In the genomic region with DNA sequence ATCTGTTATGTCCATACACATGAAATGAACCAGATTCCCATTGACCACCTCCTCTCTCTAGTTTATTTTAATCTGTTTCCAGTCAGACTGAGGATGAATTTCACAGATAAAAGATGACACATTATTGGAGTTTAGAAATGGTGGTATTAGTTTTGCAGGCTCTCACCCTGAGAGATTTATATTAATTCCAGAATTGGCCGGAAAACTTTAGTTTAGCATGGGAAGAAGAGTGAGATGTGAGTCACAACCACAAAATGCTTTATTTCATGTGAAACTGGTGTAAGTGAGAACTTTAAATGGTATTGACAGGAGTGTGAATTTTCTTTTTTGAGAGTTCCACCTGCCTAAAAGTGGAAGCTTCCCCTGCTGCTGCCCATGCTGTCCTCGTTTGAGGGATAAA, we compare ENCODE assay signal across 19 cellular contexts.
DNase-seq lines count a peak whose midpoint lies in the region; ATAC-seq and TF ChIP-seq lines count a peak whose summit lies in the region.
"Had no signal": no experiment of that assay in that cellular context is flagged by ENCODE, and none has a peak within 500 bp of the region (broad histone marks: within the 10 kb centered on the region; RNA-seq: fewer than 3 reads in every experiment).

No MANE protein-coding gene starts in this region.

- H3K9ac ChIP-seq in neuronal stem cell (ENCODE audit: low read depth, low read length, poor library complexity): no peak overlapping the region
- H3K9ac ChIP-seq: BLaER1 treated with 17β-estradiol and CSF1 and Interleukin-3, amounts not matched to agents 10 nM and 100 nM had no signal

- H2BK12ac ChIP-seq in neuronal stem cell (ENCODE audit: low read length): no peak overlapping the region

- no peak for TF ChIP-seq CTCF in brain microvascular endothelial cell (IDR thresholded peaks at IDR 0.05; ENCODE audit: low read depth, low read length, missing control alignments)

- ATAC-seq in GM18520 (IDR thresholded peaks at IDR 0.05; ENCODE audit: unreplicated experiment): no peak
- ATAC-seq: GM12878 had no signal

- H2BK15ac ChIP-seq in neuronal stem cell (ENCODE audit: low read length): no peak overlapping the region

- no peak overlapping the region for H2BK120ac ChIP-seq in neuronal stem cell (ENCODE audit: low read depth, low read length)

- H3K14ac ChIP-seq in neuronal stem cell (ENCODE audit: low read length): no peak overlapping the region

- no peak overlapping the region for H3K4me2 ChIP-seq in neuronal stem cell (ENCODE audit: insufficient read depth, low read length, poor library complexity, severe bottlenecking)
- H3K4me2 ChIP-seq: BLaER1 treated with 17β-estradiol and CSF1 and Interleukin-3, amounts not matched to agents 10 nM and 100 nM had no signal

- no CpG with 5 or more reads among the region's 2 CpGs for WGBS in neuronal stem cell (ENCODE audit: extremely low coverage in 2 of 2, insufficient read length in 2 of 2, insufficient replicate concordance in 1 of 2), 2 donors

- H4K8ac ChIP-seq in neuronal stem cell (ENCODE audit: low read depth, low read length): no peak overlapping the region

- H3K27me3 ChIP-seq in brain microvascular endothelial cell (replicated peaks) (no peaks in the 10 kb centered on the region), neuronal stem cell (ENCODE audit: control insufficient read depth in 3 of 3, insufficient read depth in 3 of 3, low read depth in 1 of 3, low read length in 3 of 3) (no peaks in the 10 kb centered on the region)
- H3K27me3 ChIP-seq: BLaER1 treated with 17β-estradiol and CSF1 and Interleukin-3, amounts not matched to agents 10 nM and 100 nM had no signal

- H3K27ac ChIP-seq in brain microvascular endothelial cell (no peak overlapping the region), neuronal stem cell (replicated peaks; ENCODE audit: low read length) (no peak overlapping the region)
- H3K27ac ChIP-seq: 22Rv1; BLaER1 treated with 17β-estradiol and CSF1 and Interleukin-3, amounts not matched to agents 10 nM and 100 nM had no signal

- no peak overlapping the region for H3K4ac ChIP-seq in neuronal stem cell (ENCODE audit: low read length)

- H3K23ac ChIP-seq in neuronal stem cell (ENCODE audit: low read depth, low read length, poor library complexity): no peak overlapping the region

- H2AFZ ChIP-seq in neuronal stem cell (ENCODE audit: low read length): peak overlapping the region; percentile 48

- H3K79me1 ChIP-seq in neuronal stem cell (ENCODE audit: low read depth, low read length): no peaks in the 10 kb centered on the region

- no peak overlapping the region for H3K18ac ChIP-seq in neuronal stem cell (ENCODE audit: low read length)

- H3K4me1 ChIP-seq in neuronal stem cell (ENCODE audit: control insufficient read depth in 2 of 2, insufficient read depth in 1 of 2, low read depth in 1 of 2, low read length in 2 of 2): peaks cover 5 to 6% of the 10 kb centered on the region in 2 donors

- in situ Hi-C loops in brain microvascular endothelial cell (cut with HindIII; ENCODE audit: low pct_ligation_motif_present, low sequenced_read_pairs): no loop called here

- H3K4me3 ChIP-seq in brain microvascular endothelial cell (ENCODE audit: low read depth, low read length) (no peak overlapping the region), neuronal stem cell (ENCODE audit: low read length in 2 of 2) (no peak overlapping the region)
- H3K4me3 ChIP-seq: BLaER1 treated with 17β-estradiol and CSF1 and Interleukin-3, amounts not matched to agents 10 nM and 100 nM; GM12878 had no signal

- H2AK5ac ChIP-seq in neuronal stem cell (ENCODE audit: low read depth, low read length): no peak overlapping the region

- peaks cover 0 to 11% of the 10 kb centered on the region in 2 donors for H3K9me3 ChIP-seq in neuronal stem cell (replicated peaks in 1 of 2; ENCODE audit: control insufficient read depth in 2 of 2, insufficient read depth in 1 of 2, low read depth in 1 of 2, low read length in 2 of 2)
- H3K9me3 ChIP-seq: BLaER1 treated with 17β-estradiol and CSF1 and Interleukin-3, amounts not matched to agents 10 nM and 100 nM had no signal

- H3K36me3 ChIP-seq in brain microvascular endothelial cell (replicated peaks) (no peaks in the 10 kb centered on the region), neuronal stem cell (replicated peaks in 1 of 2; ENCODE audit: control insufficient read depth in 2 of 2, insufficient read depth in 2 of 2, low read length in 2 of 2) (no peaks in the 10 kb centered on the region)
- H3K36me3 ChIP-seq: BLaER1 treated with 17β-estradiol and CSF1 and Interleukin-3, amounts not matched to agents 10 nM and 100 nM had no signal

- no peak overlapping the region for H2BK5ac ChIP-seq in neuronal stem cell (ENCODE audit: low read length)

- DNase-seq in AG08395 (ENCODE audit: low spot score) (peak; percentile 16), LHCN-M2 (ENCODE audit: low read depth) (peak; percentile 73), brain microvascular endothelial cell (peak; percentile 17), neuronal stem cell (ENCODE audit: low spot score) (no peak), NCI-H526 (lab: John Stamatoyannopoulos, UW) (no peak), NCI-H2227 treated with DMSO at 0.1 percent for 48 hours (lab: John Stamatoyannopoulos, UW) (no peak)
- DNase-seq in stimulated activated naive CD4-positive, alpha-beta T cell (lab: John Stamatoyannopoulos, UW): no peak
- DNase-seq: CD8-positive, alpha-beta memory T cell; DMS79 treated with DMSO at 0.1 percent for 48 hours; Karpas-422; NCI-H1105; NCI-H1694; NCI-H226; NCI-H524 treated with DMSO at 0.1 percent for 48 hours; RPMI8226 had no signal

- H4K91ac ChIP-seq in neuronal stem cell (ENCODE audit: low read depth, low read length, poor library complexity): no peak overlapping the region

Comparison
In these comparisons a context has a peak if more than half of its experiments do, and no peak if none do; other contexts are left out.
1. DNase-seq: peak in AG08395 (single experiment), LHCN-M2 (single experiment) and brain microvascular endothelial cell (single experiment); none in neuronal stem cell (single experiment), NCI-H526 (0 of 2), NCI-H2227 treated with DMSO at 0.1 percent for 48 hours (single experiment) and stimulated activated naive CD4-positive, alpha-beta T cell (0 of 6).